ENCODE assay signal across 8 cellular contexts in genomic region chr4:110059556-110060191, GRCh38.
A peak's percentile ranks its signal among the peaks of the same experiment; 100 is the strongest.
DNase-seq lines count a peak whose midpoint lies in the region; ATAC-seq and FAIRE-seq lines count a peak whose summit lies in the region.

No MANE protein-coding gene starts in this region.

- POLR2A ChIA-PET in activated CD4-positive, alpha-beta T cell treated with anti-CD3 and anti-CD28 coated beads for 36 hours (lab: Charles Lee): no interaction called here

- no peaks in the 10 kb centered on the region for H3K36me3 ChIP-seq in small intestine (ENCODE audit: control insufficient read depth in 2 of 2, insufficient read depth in 2 of 2, low read length in 2 of 2)
- H3K36me3 ChIP-seq in H7 (replicated peaks; ENCODE audit: control insufficient read depth, insufficient read depth, low read length): no peaks in the 10 kb centered on the region; the same call in 1 of the 2 replicates

- no peaks in the 10 kb centered on the region for H3K9me3 Mint-ChIP-seq in activated CD4-positive, alpha-beta T cell treated with anti-CD3 and anti-CD28 coated beads for 36 hours (ENCODE audit: low read depth)

- H3K9me3 ChIP-seq in T-helper 17 cell (ENCODE audit: control insufficient read depth, low read length, poor library complexity, severe bottlenecking) (no peaks in the 10 kb centered on the region), small intestine (ENCODE audit: control insufficient read depth, low read depth) (no peaks in the 10 kb centered on the region)

- no peaks in the 10 kb centered on the region for H3K27me3 Mint-ChIP-seq in activated CD4-positive, alpha-beta T cell treated with anti-CD3 and anti-CD28 coated beads for 36 hours
- no peaks in the 10 kb centered on the region for H3K27me3 Mint-ChIP-seq in T-helper 17 cell

- H3K27ac ChIP-seq in small intestine (ENCODE audit: low read depth in 1 of 2, low read length in 1 of 2): peak overlapping the region; percentile 62 to 87

- 47 to 61% (median 52%) methylated on average over 3 of the region's 3 CpGs for WGBS in small intestine, 3 donors

- H3K27ac Mint-ChIP-seq in activated CD4-positive, alpha-beta T cell treated with anti-CD3 and anti-CD28 coated beads for 36 hours: no peak overlapping the region
- peak overlapping the region; percentile 90 for H3K27ac Mint-ChIP-seq in T-helper 17 cell

- intact Hi-C loops in activated CD4-positive, alpha-beta T cell treated with anti-CD3 and anti-CD28 coated beads for 36 hours (cut with DNase I, micrococcal nuclease): loop anchor here (2.0 to 5.0 kb wide), 2 partner anchors 27 to 138 kb away; partner anchors contain the start of gene ELOVL6 (in 1 of the 2)

- H3K27me3 ChIP-seq in small intestine (ENCODE audit: control insufficient read depth in 2 of 2, insufficient read depth in 2 of 2, low read length in 2 of 2) (no peaks in the 10 kb centered on the region), H7 (ENCODE audit: control insufficient read depth, insufficient read depth, low read length) (no peaks in the 10 kb centered on the region)

- no peak overlapping the region for H3K4me3 Mint-ChIP-seq in activated CD4-positive, alpha-beta T cell treated with anti-CD3 and anti-CD28 coated beads for 36 hours
- peak overlapping the region; percentile 68 for H3K4me3 Mint-ChIP-seq in T-helper 17 cell

- H3K36me3 Mint-ChIP-seq in activated CD4-positive, alpha-beta T cell treated with anti-CD3 and anti-CD28 coated beads for 36 hours (ENCODE audit: low read depth): no peaks in the 10 kb centered on the region
- no peaks in the 10 kb centered on the region for H3K36me3 Mint-ChIP-seq in T-helper 17 cell (ENCODE audit: low read depth)

- CTCF ChIA-PET in activated CD4-positive, alpha-beta T cell treated with anti-CD3 and anti-CD28 coated beads for 36 hours (lab: Charles Lee): interaction anchor here (0.6 to 1.7 kb wide), 6 partner anchors 10 to 30 kb away, joined by 3 to 10 read pairs (median 3); no protein-coding TSS in a partner anchor

- H3K4me1 Mint-ChIP-seq in activated CD4-positive, alpha-beta T cell treated with anti-CD3 and anti-CD28 coated beads for 36 hours: peaks cover 31% of the 10 kb centered on the region
- peaks cover 29% of the 10 kb centered on the region for H3K4me1 Mint-ChIP-seq in T-helper 17 cell

- peaks cover 8 to 9% of the 10 kb centered on the region in 2 donors for H3K4me1 ChIP-seq in small intestine (ENCODE audit: control insufficient read depth in 2 of 2, insufficient read depth in 1 of 2, low read depth in 1 of 2, low read length in 1 of 2)

- FAIRE-seq in small intestine (lab: Jason Lieb, UNC): no peak

- peak; percentile 50 for ATAC-seq in activated CD4-positive, alpha-beta T cell treated with anti-CD3 and anti-CD28 coated beads for 36 hours
- peak; percentile 73 for ATAC-seq in HG02870 (IDR thresholded peaks at IDR 0.05; ENCODE audit: unreplicated experiment)
- ATAC-seq in T-helper 17 cell: peak; percentile 76

- no peak for DNase-seq in activated CD4-positive, alpha-beta T cell treated with anti-CD3 and anti-CD28 coated beads for 36 hours
- DNase-seq in activated CD4-positive, alpha-beta T cell treated with anti-CD3 and anti-CD28 coated beads for 48 hours: no peak
- DNase-seq in T-helper 17 cell (no peak), small intestine (peak; percentile 89), GF-D8 (lab: John Stamatoyannopoulos, UW) (no peak), H7 (no peak), AG08396 (ENCODE audit: low spot score) (no peak)

- H3K4me3 ChIP-seq in small intestine (ENCODE audit: low read depth in 1 of 2, low read length in 2 of 2) (no peak overlapping the region), H7 (ENCODE audit: insufficient read depth, low read depth, low read length) (no peak overlapping the region)
